In genomic region chr17:2593846-2594656, GRCh38 we compare ENCODE assay signal across 8 cellular contexts. TPM values are rescaled to one million over a fixed set of nuclear protein-coding genes. Genes with fewer than 3 reads are reported as not detected.
A peak's percentile ranks its signal among the peaks of the same experiment; 100 is the strongest.
DNase-seq lines count a peak whose midpoint lies in the region; ATAC-seq and TF ChIP-seq lines count a peak whose summit lies in the region.

No MANE protein-coding gene starts in this region.

- H3K9me3 ChIP-seq in MG63 (no peaks in the 10 kb centered on the region), T-helper 17 cell (ENCODE audit: control insufficient read depth, low read length, poor library complexity, severe bottlenecking) (no peaks in the 10 kb centered on the region), right atrium auricular region (no peaks in the 10 kb centered on the region), uterus (no peaks in the 10 kb centered on the region)

- peak overlapping the region; percentile 93 for H3K27ac Mint-ChIP-seq in T-helper 17 cell

- intact Hi-C loops in uterus (cut with DNase I; ENCODE audit: low total_unique reads), result loop anchor here (10.0 kb wide), 1 partner anchor 111 kb away; no protein-coding TSS in a partner anchor

- TF ChIP-seq CTCF in right atrium auricular region (IDR thresholded peaks at IDR 0.05) (no peak), uterus (IDR thresholded peaks at IDR 0.05) (no peak)

- peaks cover 27% of the 10 kb centered on the region for H3K4me1 Mint-ChIP-seq in T-helper 17 cell

- no peaks in the 10 kb centered on the region for H3K27me3 Mint-ChIP-seq in T-helper 17 cell

- peaks cover 2% of the 10 kb centered on the region for H3K36me3 Mint-ChIP-seq in T-helper 17 cell (ENCODE audit: low read depth)

- H3K4me1 ChIP-seq in right atrium auricular region (peaks cover 0 to 44% of the 10 kb centered on the region in 2 donors), uterus (peaks cover 5% of the 10 kb centered on the region in 2 donors)

- no peak for TF ChIP-seq POLR2A in uterus (IDR thresholded peaks at IDR 0.05)

- peak overlapping the region; percentile 94 for H3K4me3 ChIP-seq in GM08714 (ENCODE audit: low read length)
- peak overlapping the region; percentile 91 for H3K4me3 ChIP-seq in MG63
- peak overlapping the region; percentile 90 to 98 for H3K4me3 ChIP-seq in right atrium auricular region
- peak overlapping the region; percentile 73 to 83 for H3K4me3 ChIP-seq in uterus

- peak overlapping the region; percentile 99 for H3K4me3 Mint-ChIP-seq in T-helper 17 cell

- H3K36me3 ChIP-seq in MG63, result 0 out of 2 replicates have a peak, but pooled peaks cover 2% of the 10 kb centered on the region
- no peaks in the 10 kb centered on the region for H3K36me3 ChIP-seq in right atrium auricular region
- no peaks in the 10 kb centered on the region for H3K36me3 ChIP-seq in uterus

- DNase-seq in HCEC 1CT, result peak; percentile 66
- peak; percentile 64 for DNase-seq in MG63
- peak; percentile 62 to 79 (median 77) for DNase-seq in T-helper 17 cell
- DNase-seq in amygdala (lab: John Stamatoyannopoulos, UW), result peak in 55 of 56 donors; percentile 7 to 95 (median 77)
- DNase-seq in right atrium auricular region (ENCODE audit: low spot score), result peak; percentile 75
- DNase-seq in putamen (ENCODE audit: low spot score), result peak; percentile 86
- peak; percentile 78 to 80 for DNase-seq in uterus

- peak overlapping the region; percentile 95 to 99 for H3K27ac ChIP-seq in right atrium auricular region
- peak overlapping the region; percentile 98 for H3K27ac ChIP-seq in uterus

- H3K27me3 ChIP-seq in MG63 (no peaks in the 10 kb centered on the region), right atrium auricular region (no peaks in the 10 kb centered on the region), uterus (no peaks in the 10 kb centered on the region)

- peak; percentile 71 for ATAC-seq in T-helper 17 cell

RNA-seq across cellular contexts. Expression of gene PAFAH1B1, which starts 0.6 kb away (rescaled TPM):
- total RNA-seq in MG63 (2014; rRNA removed; shearing (Covaris generic); ENCODE audit: low replicate concordance), result 66.4 and 179 TPM in 2 replicates
- 100 to 1,000 TPM; 149 to 165 TPM for total RNA-seq in T-helper 17 cell
- total RNA-seq in right atrium auricular region, result 10 to 100 TPM; 55.4 to 71.6 TPM
- total RNA-seq in uterus, result 100 to 1,000 TPM in 3 of 4 donors, 10 to 100 TPM in 1; 84.4 to 189 (median 159) TPM

Comparison
In these comparisons a context has a peak if more than half of its experiments do, and no peak if none do; other contexts are left out.
1. Peak in every context shown above with its lines: DNase-seq, ATAC-seq, H3K4me3 ChIP-seq and H3K27ac ChIP-seq.